Comparison of ENCODE assay signal across 8 cellular contexts in the genomic region with DNA sequence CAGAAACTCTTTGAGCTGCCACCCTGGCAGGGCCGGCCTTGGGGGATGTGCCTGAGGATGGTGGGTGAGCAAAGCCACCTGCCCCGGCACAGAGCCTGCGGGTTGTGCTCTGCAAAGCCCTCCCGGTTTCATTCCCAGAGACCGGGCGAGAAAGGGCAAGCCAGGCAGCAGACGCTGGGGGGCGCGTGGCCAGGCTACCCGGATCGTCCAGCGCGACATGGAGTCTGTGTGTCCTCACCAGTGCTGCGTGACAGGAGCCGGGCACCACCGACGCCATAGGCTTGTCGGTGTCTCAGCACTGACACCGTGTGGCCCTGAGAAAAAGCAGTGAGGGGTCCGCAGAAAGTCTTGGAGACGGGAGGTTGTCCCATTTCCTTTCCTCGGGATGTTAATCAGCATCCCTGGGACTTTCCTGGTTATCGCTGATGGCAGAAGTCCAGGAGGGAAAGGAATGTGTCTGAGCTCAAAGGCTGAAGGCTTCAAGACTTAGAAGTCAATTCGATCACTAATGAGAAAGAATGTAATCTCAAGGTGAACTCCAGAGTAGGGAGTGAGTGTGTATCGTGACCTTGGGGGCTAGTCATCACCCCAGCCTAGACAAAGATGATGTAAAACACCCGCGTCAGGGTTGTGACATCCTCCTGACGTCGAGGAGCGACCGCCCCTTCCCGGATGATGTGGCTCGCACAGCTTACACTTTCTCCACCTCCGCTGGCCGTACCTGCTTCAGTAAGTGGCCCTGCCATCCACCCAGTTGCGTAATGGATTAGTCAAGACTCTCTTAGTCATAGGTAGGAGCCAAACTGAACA. TPM values are rescaled to one million over a fixed set of nuclear protein-coding genes. Genes with fewer than 3 reads are reported as not detected.
DNase-seq lines count a peak whose midpoint lies in the region; ATAC-seq and TF ChIP-seq lines count a peak whose summit lies in the region.

No MANE protein-coding gene starts in this region.

- WGBS in heart left ventricle, 4 donors, result 9 to 12% (median 11%) methylated on average over 33 to 36 of the region's 36 CpGs

- TF ChIP-seq CTCF in heart left ventricle (IDR thresholded peaks at IDR 0.05) (peak; percentile 58 to 84 (median 70)), parathyroid adenoma (IDR thresholded peaks at IDR 0.05) (peak; percentile 62), uterus (IDR thresholded peaks at IDR 0.05) (peak; percentile 7 to 61 (median 31))

- peak; percentile 94 for DNase-seq in ELF-1 (ENCODE audit: low read depth, low spot score)
- peak; percentile 98 for DNase-seq in LoVo (ENCODE audit: low spot score)
- DNase-seq in SK-MEL-5 (ENCODE audit: low read depth, low spot score), result peak; percentile 80
- DNase-seq in activated naive CD8-positive, alpha-beta T cell treated with anti-CD3 and anti-CD28 coated beads, Interleukin-2, amount 50 U/mL, for 24 hours, result peak; percentile 56
- peak; percentile 75 to 89 (median 88) for DNase-seq in heart left ventricle
- DNase-seq in uterus, result peak in 1 of 2 donors; percentile 52
- DNase-seq in NCI-H446 treated with DMSO at 0.1 percent for 48 hours (lab: John Stamatoyannopoulos, UW), result no peak

- H3K4me1 ChIP-seq in heart left ventricle (peaks cover 0 to 15% (median 5%) of the 10 kb centered on the region in 12 donors), parathyroid adenoma (no peaks in the 10 kb centered on the region), uterus (no peaks in the 10 kb centered on the region)

- no peaks in the 10 kb centered on the region for H3K36me3 Mint-ChIP-seq in activated naive CD8-positive, alpha-beta T cell treated with anti-CD3 and anti-CD28 coated beads, Interleukin-2, amount 50 U/mL, for 24 hours (ENCODE audit: low read depth)

- H3K27ac Mint-ChIP-seq in activated naive CD8-positive, alpha-beta T cell treated with anti-CD3 and anti-CD28 coated beads, Interleukin-2, amount 50 U/mL, for 24 hours, result no peak overlapping the region

- H3K4me3 Mint-ChIP-seq in activated naive CD8-positive, alpha-beta T cell treated with anti-CD3 and anti-CD28 coated beads, Interleukin-2, amount 50 U/mL, for 24 hours, result peak overlapping the region; percentile 19

- peak overlapping the region in 8 of 12 donors; percentile 4 to 37 (median 34) for H3K4me3 ChIP-seq in heart left ventricle
- no peak overlapping the region for H3K4me3 ChIP-seq in parathyroid adenoma (ENCODE audit: low read depth, low read length)
- peak overlapping the region in 1 of 2 donors; percentile 8 for H3K4me3 ChIP-seq in uterus

- H3K9me3 Mint-ChIP-seq in activated naive CD8-positive, alpha-beta T cell treated with anti-CD3 and anti-CD28 coated beads, Interleukin-2, amount 50 U/mL, for 24 hours, result no peaks in the 10 kb centered on the region

- H3K27ac ChIP-seq in heart left ventricle (no peak overlapping the region), parathyroid adenoma (no peak overlapping the region), uterus (no peak overlapping the region)

- H3K79me2 ChIP-seq in parathyroid adenoma, result no peaks in the 10 kb centered on the region

- H3K27me3 ChIP-seq in heart left ventricle, result peaks cover 0 to 3% (median 0%) of the 10 kb centered on the region in 9 donors
- no peaks in the 10 kb centered on the region for H3K27me3 ChIP-seq in parathyroid adenoma (ENCODE audit: control insufficient read depth, insufficient read depth, low read length)
- no peaks in the 10 kb centered on the region for H3K27me3 ChIP-seq in uterus

- intact Hi-C loops in heart left ventricle (cut with DNase I), result loop anchor here in 8 of 10 donors (1.0 to 10.0 kb wide), 8 partner anchors 66 to 282 kb away; a partner anchor contains a TSS
- intact Hi-C loops in uterus (cut with DNase I; ENCODE audit: low total_unique reads), result no loop called here

- no peak overlapping the region for H3K9ac ChIP-seq in parathyroid adenoma

- TF ChIP-seq POLR2A in heart left ventricle (IDR thresholded peaks at IDR 0.05) (no peak), uterus (IDR thresholded peaks at IDR 0.05) (no peak)

- H3K4me1 Mint-ChIP-seq in activated naive CD8-positive, alpha-beta T cell treated with anti-CD3 and anti-CD28 coated beads, Interleukin-2, amount 50 U/mL, for 24 hours, result peaks cover 3% of the 10 kb centered on the region

- H3K27me3 Mint-ChIP-seq in activated naive CD8-positive, alpha-beta T cell treated with anti-CD3 and anti-CD28 coated beads, Interleukin-2, amount 50 U/mL, for 24 hours, result peaks cover 26% of the 10 kb centered on the region

- H3K9me3 ChIP-seq in heart left ventricle (no peaks in the 10 kb centered on the region), parathyroid adenoma (ENCODE audit: control insufficient read depth, low read length) (no peaks in the 10 kb centered on the region), uterus (no peaks in the 10 kb centered on the region)

- H3K4me2 ChIP-seq in parathyroid adenoma (ENCODE audit: low read length), result peak overlapping the region; percentile 45

- peak; percentile 81 for ATAC-seq in activated naive CD8-positive, alpha-beta T cell treated with anti-CD3 and anti-CD28 coated beads, Interleukin-2, amount 50 U/mL, for 24 hours
- peak; percentile 87 to 97 (median 94) for ATAC-seq in heart left ventricle

- H3K36me3 ChIP-seq in heart left ventricle (no peaks in the 10 kb centered on the region), parathyroid adenoma (ENCODE audit: control insufficient read depth, insufficient read depth, low read length) (no peaks in the 10 kb centered on the region), uterus (no peaks in the 10 kb centered on the region)

- peak overlapping the region; percentile 69 for H2AFZ ChIP-seq in parathyroid adenoma

- in situ Hi-C loops in SK-MEL-5 (cut with HindIII; ENCODE audit: low pct_unique_long_range_greater_than_20kb, low sequenced_read_pairs), result no loop called here

RNA-seq across cellular contexts. Expression of a gene that starts 36.3 kb away (rescaled TPM):
- total RNA-seq in SK-MEL-5 (2014; rRNA removed; shearing (Covaris generic)), result not detected in 2 replicates
- polyA plus RNA-seq in SK-MEL-5 (2015; cell fraction: cytosol; rRNA removed), result not detected in 2 replicates
- polyA plus RNA-seq in SK-MEL-5 (2015; cell fraction: nucleus; rRNA removed), result not detected in 2 replicates
- total RNA-seq in heart left ventricle (1 to 10 TPM in 1 of 9 donors, under 1 TPM in 3, not detected in 5; 0.05 to 1.1 (median 0.05) TPM), uterus (not detected)
- polyA plus RNA-seq in heart left ventricle, result under 1 TPM in 1 of 2 donors, not detected in 1; 0.01 TPM

RNA-seq across cellular contexts. Expression of a gene that starts 37.2 kb away (rescaled TPM):
- total RNA-seq in SK-MEL-5 (2014; rRNA removed; shearing (Covaris generic)), result not detected in 2 replicates
- polyA plus RNA-seq in SK-MEL-5 (2015; cell fraction: cytosol; rRNA removed), result not detected in 2 replicates
- not detected in 2 replicates for polyA plus RNA-seq in SK-MEL-5 (2015; cell fraction: nucleus; rRNA removed)
- total RNA-seq in heart left ventricle (not detected), uterus (under 1 TPM in 1 of 4 donors, not detected in 3; 0.07 TPM)
- polyA plus RNA-seq in heart left ventricle, result not detected
